13 cellular contexts compared by ENCODE assay signal in the genomic region with DNA sequence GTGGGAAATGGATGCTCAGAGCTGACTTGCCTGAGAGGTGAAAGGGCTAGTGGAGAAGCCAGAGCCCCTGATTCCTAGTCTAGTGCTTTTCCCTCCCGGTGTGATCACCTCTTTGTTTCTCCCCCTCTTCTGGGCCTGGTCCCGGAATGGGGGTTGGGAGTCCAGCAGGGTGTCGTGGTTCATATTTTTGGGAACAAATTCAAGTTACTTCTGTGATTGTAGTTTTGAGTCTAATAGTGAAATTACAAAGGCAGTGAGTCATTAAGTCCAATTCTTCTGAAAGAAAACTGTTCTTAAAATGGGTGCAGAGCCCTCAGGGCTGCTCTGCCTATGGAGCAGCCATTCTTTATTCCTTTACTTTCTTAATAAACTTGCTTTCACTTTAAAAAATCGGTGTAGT. TPM values are rescaled to one million over a fixed set of nuclear protein-coding genes. Genes with fewer than 3 reads are reported as not detected.
A peak's percentile ranks its signal among the peaks of the same experiment; 100 is the strongest.
DNase-seq lines count a peak whose midpoint lies in the region; ATAC-seq and TF ChIP-seq lines count a peak whose summit lies in the region.
"Had no signal": no experiment of that assay in that cellular context is flagged by ENCODE, and none has a peak within 500 bp of the region (broad histone marks: within the 10 kb centered on the region; RNA-seq: fewer than 3 reads in every experiment).

No MANE protein-coding gene starts in this region.

- H3K9ac ChIP-seq in fibroblast of lung (ENCODE audit: insufficient read depth, low read length): no peak overlapping the region
- H3K9ac ChIP-seq: KMS-11 had no signal

- H3K4me1 Mint-ChIP-seq in T-helper 2 cell treated with Interferon-gamma antibody and Interleukin-4, amounts not matched to agents 5 μg/mL and 100 μg/mL, for 36 hours (ENCODE audit: low read depth): peaks cover 87% of the 10 kb centered on the region
- peaks cover 95% of the 10 kb centered on the region for H3K4me1 Mint-ChIP-seq in activated B cell treated with CpG ODN at 0.5 μM for 24 hours
- peaks cover 97% of the 10 kb centered on the region for H3K4me1 Mint-ChIP-seq in stimulated activated naive CD8-positive, alpha-beta T cell treated with anti-CD3 and anti-CD28 coated beads, Interleukin-15, amount 100 ng/mL, for 72 hours

- CTCF ChIA-PET in activated B cell treated with CpG ODN at 0.5 μM for 24 hours (lab: Charles Lee): no interaction called here

- H3K27ac ChIP-seq in fibroblast of lung (ENCODE audit: insufficient read depth, low read length): no peak overlapping the region
- H3K27ac ChIP-seq: colonic mucosa, KMS-11, SJSA1 had no signal

- H3K9me3 Mint-ChIP-seq in T-helper 2 cell treated with Interferon-gamma antibody and Interleukin-4, amounts not matched to agents 5 μg/mL and 100 μg/mL, for 36 hours: no peaks in the 10 kb centered on the region
- H3K9me3 Mint-ChIP-seq in activated B cell treated with CpG ODN at 0.5 μM for 24 hours: no peaks in the 10 kb centered on the region
- H3K9me3 Mint-ChIP-seq in stimulated activated naive CD8-positive, alpha-beta T cell treated with anti-CD3 and anti-CD28 coated beads, Interleukin-15, amount 100 ng/mL, for 72 hours: no peaks in the 10 kb centered on the region

- no peak overlapping the region for H3K4me3 ChIP-seq in fibroblast of lung (replicated peaks in 1 of 4; ENCODE audit: control extremely low read depth in 1 of 4, insufficient read depth in 1 of 4, low read depth in 3 of 4, low read length in 4 of 4)
- no peak overlapping the region for H3K4me3 ChIP-seq in mucosa of descending colon
- H3K4me3 ChIP-seq: colonic mucosa, SJSA1 had no signal

- peaks cover 9% of the 10 kb centered on the region for H3K4me1 ChIP-seq in fibroblast of lung (ENCODE audit: control insufficient read depth, extremely low read depth, insufficient read depth, low read length)
- peaks cover 35% of the 10 kb centered on the region for H3K4me1 ChIP-seq in mucosa of descending colon (ENCODE audit: low read depth)

- H3K4me2 ChIP-seq in fibroblast of lung (ENCODE audit: extremely low read depth, insufficient read depth, low read length): peak overlapping the region; percentile 18
- H3K4me2 ChIP-seq: KMS-11 had no signal

- H3K9me3 ChIP-seq in fibroblast of lung (ENCODE audit: control insufficient read depth, insufficient read depth, low read depth, low read length): no peaks in the 10 kb centered on the region
- no peaks in the 10 kb centered on the region for H3K9me3 ChIP-seq in mucosa of descending colon
- H3K9me3 ChIP-seq: colonic mucosa, SJSA1 had no signal

- no peak for TF ChIP-seq CTCF in activated B cell treated with CpG ODN at 0.5 μM for 24 hours (IDR thresholded peaks at IDR 0.05)
- no peak for TF ChIP-seq CTCF in fibroblast of lung (conservative IDR thresholded peaks at IDR 0.05 in 1 of 2, IDR thresholded peaks at IDR 0.05 in 1 of 2; ENCODE audit: low read depth in 1 of 2, low read length in 2 of 2)
- no peak for TF ChIP-seq CTCF in mucosa of descending colon (IDR thresholded peaks at IDR 0.05)

- POLR2A ChIA-PET in activated B cell treated with CpG ODN at 0.5 μM for 24 hours (lab: Charles Lee): interaction anchor here (1.6 to 2.1 kb wide), 2 partner anchors 11 to 55 kb away, joined by 4 to 11 read pairs; no protein-coding TSS in a partner anchor

- no peak overlapping the region for H2AFZ ChIP-seq in fibroblast of lung (ENCODE audit: low read length)

- peak overlapping the region; percentile 60 for H3K4me3 Mint-ChIP-seq in T-helper 2 cell treated with Interferon-gamma antibody and Interleukin-4, amounts not matched to agents 5 μg/mL and 100 μg/mL, for 36 hours
- H3K4me3 Mint-ChIP-seq in activated B cell treated with CpG ODN at 0.5 μM for 24 hours: peak overlapping the region; percentile 45
- H3K4me3 Mint-ChIP-seq in stimulated activated naive CD8-positive, alpha-beta T cell treated with anti-CD3 and anti-CD28 coated beads, Interleukin-15, amount 100 ng/mL, for 72 hours: peak overlapping the region; percentile 36 to 64

- no peaks in the 10 kb centered on the region for H4K20me1 ChIP-seq in fibroblast of lung (ENCODE audit: control insufficient read depth, extremely low read depth, insufficient read depth, low read length)

- ATAC-seq in activated B cell treated with CpG ODN at 0.5 μM for 24 hours (ENCODE audit: low read depth): no peak
- no peak for ATAC-seq in stimulated activated naive CD8-positive, alpha-beta T cell treated with anti-CD3 and anti-CD28 coated beads, Interleukin-15, amount 100 ng/mL, for 72 hours
- ATAC-seq in mucosa of descending colon: no peak

- intact Hi-C loops in activated B cell treated with CpG ODN at 0.5 μM for 24 hours (cut with micrococcal nuclease) (loop anchor here (10.0 kb wide), 2 partner anchors 1036 to 1186 kb away; a partner anchor contains a TSS), mucosa of descending colon (cut with DNase I, micrococcal nuclease) (loop anchor here in 1 of 2 donors (10.0 kb wide), 1 partner anchor 46 kb away; no protein-coding TSS in a partner anchor)

- H3K36me3 ChIP-seq in fibroblast of lung (ENCODE audit: control insufficient read depth, insufficient read depth, low read length) (no peaks in the 10 kb centered on the region), mucosa of descending colon (ENCODE audit: low read depth) (no peaks in the 10 kb centered on the region)
- H3K36me3 ChIP-seq: colonic mucosa, SJSA1 had no signal

- peak overlapping the region; percentile 68 for H3K27ac Mint-ChIP-seq in T-helper 2 cell treated with Interferon-gamma antibody and Interleukin-4, amounts not matched to agents 5 μg/mL and 100 μg/mL, for 36 hours
- H3K27ac Mint-ChIP-seq in activated B cell treated with CpG ODN at 0.5 μM for 24 hours: peak overlapping the region; percentile 99
- H3K27ac Mint-ChIP-seq in stimulated activated naive CD8-positive, alpha-beta T cell treated with anti-CD3 and anti-CD28 coated beads, Interleukin-15, amount 100 ng/mL, for 72 hours: peak overlapping the region; percentile 36 to 78

- no peaks in the 10 kb centered on the region for H3K27me3 ChIP-seq in fibroblast of lung (ENCODE audit: control insufficient read depth, insufficient read depth, low read length)
- H3K27me3 ChIP-seq: colonic mucosa, SJSA1 had no signal

- no peak for DNase-seq in T-helper 2 cell treated with Interferon-gamma antibody and Interleukin-4, amounts not matched to agents 5 μg/mL and 100 μg/mL, for 36 hours (ENCODE audit: low spot score)
- DNase-seq in T-helper 2 cell: no peak
- DNase-seq in activated B cell treated with CpG ODN at 0.5 μM for 24 hours: no peak
- peak in 1 of 2 donors; percentile 50 for DNase-seq in fibroblast of lung (ENCODE audit: low read depth in 2 of 2)
- no peak for DNase-seq in stimulated activated naive CD8-positive, alpha-beta T cell treated with anti-CD3 and anti-CD28 coated beads, Interleukin-15, amount 100 ng/mL, for 72 hours
- DNase-seq in NCI-H82 (lab: John Stamatoyannopoulos, UW): no peak
- no peak for DNase-seq in mucosa of descending colon
- no peak for DNase-seq in midbrain (lab: John Stamatoyannopoulos, UW)
- DNase-seq: colonic mucosa, NCI-H446 treated with DMSO at 0.1 percent for 48 hours had no signal

- H3K36me3 Mint-ChIP-seq in T-helper 2 cell treated with Interferon-gamma antibody and Interleukin-4, amounts not matched to agents 5 μg/mL and 100 μg/mL, for 36 hours (ENCODE audit: low read depth): peaks cover 37% of the 10 kb centered on the region
- H3K36me3 Mint-ChIP-seq in activated B cell treated with CpG ODN at 0.5 μM for 24 hours (ENCODE audit: low read depth): peaks cover 9% of the 10 kb centered on the region

- H3K79me2 ChIP-seq in fibroblast of lung (ENCODE audit: control insufficient read depth, insufficient read depth, low read length): peaks cover 54% of the 10 kb centered on the region

- H3K27me3 Mint-ChIP-seq in T-helper 2 cell treated with Interferon-gamma antibody and Interleukin-4, amounts not matched to agents 5 μg/mL and 100 μg/mL, for 36 hours (ENCODE audit: low read depth): no peaks in the 10 kb centered on the region
- H3K27me3 Mint-ChIP-seq in activated B cell treated with CpG ODN at 0.5 μM for 24 hours: no peaks in the 10 kb centered on the region
- no peaks in the 10 kb centered on the region for H3K27me3 Mint-ChIP-seq in stimulated activated naive CD8-positive, alpha-beta T cell treated with anti-CD3 and anti-CD28 coated beads, Interleukin-15, amount 100 ng/mL, for 72 hours

RNA-seq across cellular contexts. Expression of a gene that starts 7.6 kb away (rescaled TPM):
- total RNA-seq in activated B cell treated with CpG ODN at 0.5 μM for 24 hours (63.5 and 67.1 TPM in 2 replicates), fibroblast of lung (5.6 and 9.1 TPM in 2 replicates), mucosa of descending colon (10 to 100 TPM; 56.3 to 98.3 (median 95.6) TPM)
- polyA plus RNA-seq in fibroblast of lung: 9.2 and 11.4 TPM in 2 replicates
- 7.2 and 9.7 TPM in 2 replicates for polyA plus RNA-seq in fibroblast of lung (2012)
- polyA minus RNA-seq in fibroblast of lung (ENCODE audit: low replicate concordance): 18.3 and 25.3 TPM in 2 replicates

RNA-seq across cellular contexts. Expression of a gene that starts 44.3 kb away (rescaled TPM):
- total RNA-seq in activated B cell treated with CpG ODN at 0.5 μM for 24 hours (0.05 TPM in 1 of 2 replicates, not detected in the other), fibroblast of lung (not detected in 2 replicates), mucosa of descending colon (not detected)
- not detected in 2 replicates for polyA plus RNA-seq in fibroblast of lung
- polyA plus RNA-seq in fibroblast of lung (2012): not detected in 2 replicates
- not detected in 2 replicates for polyA minus RNA-seq in fibroblast of lung (ENCODE audit: low replicate concordance)
- total RNA-seq: colonic mucosa, SJSA1, skeletal muscle tissue had no signal
